In the genomic region with DNA sequence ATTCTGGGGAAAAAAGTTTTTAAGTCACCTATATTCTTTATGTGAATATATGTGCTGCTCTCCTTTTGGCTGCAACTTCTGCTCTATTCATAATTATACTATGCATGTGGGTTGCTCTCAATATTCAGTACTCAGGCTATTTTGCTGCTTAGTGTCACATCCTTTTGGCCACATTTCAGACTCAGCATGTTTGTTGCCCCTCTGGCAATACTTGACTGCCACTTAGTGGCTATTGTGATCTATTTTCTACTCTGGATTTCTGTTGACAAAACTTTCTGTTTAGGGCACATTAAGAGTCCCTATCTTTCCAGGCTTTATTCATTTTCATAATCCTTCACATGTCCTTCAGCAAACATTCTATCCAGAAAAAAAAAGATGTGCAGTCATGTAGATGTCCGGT, we compare ENCODE assay signal across 26 cellular contexts. TPM values are rescaled to one million over a fixed set of nuclear protein-coding genes. Genes with fewer than 3 reads are reported as not detected.
DNase-seq lines count a peak whose midpoint lies in the region; ATAC-seq and FAIRE-seq lines count a peak whose summit lies in the region.
"Had no signal": no experiment of that assay in that cellular context is flagged by ENCODE, and none has a peak within 500 bp of the region (broad histone marks: within the 10 kb centered on the region; RNA-seq: fewer than 3 reads in every experiment).

No MANE protein-coding gene starts in this region.

- DNase-seq in NCI-H748 (lab: John Stamatoyannopoulos, UW; ENCODE audit: unreplicated experiment): peak; percentile 7
- DNase-seq in NCI-H748 treated with DMSO at 0.1 percent for 48 hours (lab: John Stamatoyannopoulos, UW): no peak
- DNase-seq in H4 (ENCODE audit: low spot score): peak; percentile 5
- DNase-seq in OCI-M1 (lab: John Stamatoyannopoulos, UW): peak; percentile 4
- no peak for DNase-seq in mucosa of gallbladder (ENCODE audit: low spot score)
- DNase-seq in NCI-H82 (lab: John Stamatoyannopoulos, UW): no peak
- DNase-seq: activated CD8-positive, alpha-beta T cell treated with anti-CD3 and anti-CD28 coated beads for 36 hours; activated naive CD4-positive, alpha-beta T cell; amygdala; foreskin melanocyte; H9; hippocampal formation; Karpas-422; NCI-H1417 treated with DMSO at 0.1 percent for 48 hours; stimulated activated CD4-positive, alpha-beta T cell treated with anti-CD3 and anti-CD28 coated beads, Interleukin-4, amount 100 ng/mL, for 4 hours; T1000 had no signal

- FAIRE-seq in islet of Langerhans (lab: Jason Lieb, UNC): peak; percentile 21
- FAIRE-seq: G401.6, GM12892 had no signal

- ATAC-seq in GM21447 (IDR thresholded peaks at IDR 0.05; ENCODE audit: unreplicated experiment): no peak
- ATAC-seq: activated CD8-positive, alpha-beta T cell treated with anti-CD3 and anti-CD28 coated beads for 36 hours had no signal

RNA-seq across cellular contexts. Expression of gene CT45A1, which starts 15.8 kb away (rescaled TPM):
- not detected in 2 replicates for total RNA-seq in H4 (2014; rRNA removed; shearing (Covaris generic))
- total RNA-seq in mucosa of gallbladder: not detected
- total RNA-seq: A172; activated CD8-positive, alpha-beta T cell treated with anti-CD3 and anti-CD28 coated beads for 36 hours; cardiac septum; H9; HT-29; lung; pulmonary artery endothelial cell; RPMI7951 had no signal

Comparison
In these comparisons a context has a peak if more than half of its experiments do, and no peak if none do; other contexts are left out.
1. DNase-seq: peak in NCI-H748 (single experiment), H4 (single experiment) and OCI-M1 (single experiment); none in NCI-H748 treated with DMSO at 0.1 percent for 48 hours (single experiment), mucosa of gallbladder (single experiment) and NCI-H82 (single experiment).